ENCODE assay signal across 1 cellular context in genomic region chr12:81811778-81812125, GRCh38.
A peak's percentile ranks its signal among the peaks of the same experiment; 100 is the strongest.
TF ChIP-seq lines count a peak whose summit lies in the region.

No MANE protein-coding gene starts in this region.

TF ChIP-seq in HepG2, 621 proteins besides CTCF, POLR2A, EP300 and RAD21:
- peak; percentile 18 to 48; a peak in 2 of 4 replicates for TF ChIP-seq MAFK (conservative IDR thresholded peaks at IDR 0.05 in 1 of 2, IDR thresholded peaks at IDR 0.05 in 1 of 2; ENCODE audit: low read length in 2 of 2)
- peak; percentile 55 for TF ChIP-seq NFE2L2 (IDR thresholded peaks at IDR 0.05; ENCODE audit: low read length)
- TF ChIP-seq ZNF34 (CRISPR knock-in tag; IDR thresholded peaks at IDR 0.05; ENCODE audit: borderline replicate concordance): no peak
TF ChIP-seq in HepG2: peak in this region for 2.
